21 cellular contexts compared by ENCODE assay signal in genomic region chr16:85274501-85274900, GRCh38.
"Had no signal": no experiment of that assay in that cellular context is flagged by ENCODE, and none has a peak within 500 bp of the region (broad histone marks: within the 10 kb centered on the region; RNA-seq: fewer than 3 reads in every experiment).

No MANE protein-coding gene starts in this region.

- H3K27ac ChIP-seq: HL-60 had no signal

- H3K4me2 ChIP-seq: SK-N-SH had no signal

- H3K9me3 ChIP-seq: SK-N-SH had no signal

- FAIRE-seq: HTR-8/SVneo, RCC 7860 had no signal

- DNase-seq: KBM-7, MV-4-11, NCI-H1048, NCI-H1105, NCI-H1417, NCI-H1436 treated with DMSO at 0.1 percent for 48 hours, NCI-H187, NCI-H2029, NCI-H2081 treated with DMSO at 0.1 percent for 48 hours, NCI-H226, NCI-H446, NCI-H510A, NCI-H526, RPMI8226, SHP77, SK-N-SH, SW 1271, T-cell had no signal

- H3K9ac ChIP-seq: SK-N-SH had no signal
